19 cellular contexts compared by ENCODE assay signal in genomic region chr2:216554286-216554685, GRCh38. TPM values are rescaled to one million over a fixed set of nuclear protein-coding genes. Genes with fewer than 3 reads are reported as not detected.
DNase-seq lines count a peak whose midpoint lies in the region; ATAC-seq and TF ChIP-seq lines count a peak whose summit lies in the region.
"Had no signal": no experiment of that assay in that cellular context is flagged by ENCODE, and none has a peak within 500 bp of the region (broad histone marks: within the 10 kb centered on the region; RNA-seq: fewer than 3 reads in every experiment).

No MANE protein-coding gene starts in this region.

- no peaks in the 10 kb centered on the region for H3K9me3 Mint-ChIP-seq in activated naive CD8-positive, alpha-beta T cell treated with anti-CD3 and anti-CD28 coated beads, Interleukin-2, amount 10 ng/mL, durations not matched to agents 7 days and 5 days
- no peaks in the 10 kb centered on the region for H3K9me3 Mint-ChIP-seq in activated naive CD8-positive, alpha-beta T cell treated with anti-CD3 and anti-CD28 coated beads for 36 hours
- H3K9me3 Mint-ChIP-seq in stimulated activated naive CD8-positive, alpha-beta T cell treated with anti-CD3 and anti-CD28 coated beads, Interleukin-15, amount 100 ng/mL, for 72 hours, result no peaks in the 10 kb centered on the region
- H3K9me3 Mint-ChIP-seq in activated T-helper 17 cell treated with anti-CD3 and anti-CD28 coated beads, Interleukin-2, amount 50 U/mL, for 72 hours, result no peaks in the 10 kb centered on the region
- H3K9me3 Mint-ChIP-seq: CD14-positive monocyte, memory B cell, nephron progenitor cell had no signal

- H3K27me3 ChIP-seq in gastroesophageal sphincter, result no peaks in the 10 kb centered on the region
- H3K27me3 ChIP-seq: SJSA1, upper lobe of right lung had no signal

- H3K27me3 Mint-ChIP-seq in activated naive CD8-positive, alpha-beta T cell treated with anti-CD3 and anti-CD28 coated beads, Interleukin-2, amount 10 ng/mL, durations not matched to agents 7 days and 5 days, result peaks cover 4% of the 10 kb centered on the region
- H3K27me3 Mint-ChIP-seq in activated naive CD8-positive, alpha-beta T cell treated with anti-CD3 and anti-CD28 coated beads for 36 hours, result no peaks in the 10 kb centered on the region
- H3K27me3 Mint-ChIP-seq in stimulated activated naive CD8-positive, alpha-beta T cell treated with anti-CD3 and anti-CD28 coated beads, Interleukin-15, amount 100 ng/mL, for 72 hours, result peaks cover 10% of the 10 kb centered on the region
- peaks cover 10% of the 10 kb centered on the region for H3K27me3 Mint-ChIP-seq in activated T-helper 17 cell treated with anti-CD3 and anti-CD28 coated beads, Interleukin-2, amount 50 U/mL, for 72 hours

- H3K36me3 ChIP-seq in gastroesophageal sphincter, result no peaks in the 10 kb centered on the region
- H3K36me3 ChIP-seq: SJSA1, upper lobe of right lung had no signal

- peaks cover 3 to 93% (median 9%) of the 10 kb centered on the region in 3 donors for H3K4me1 ChIP-seq in gastroesophageal sphincter

- CTCF ChIA-PET in RWPE1 (lab: Yijun Ruan, JAX), result no interaction called here

- 100% methylated on average over 3 of the region's 3 CpGs; no CpG with 5 or more reads in 1 of the 2 donors for WGBS in gastroesophageal sphincter (ENCODE audit: low coverage in 1 of 2), 2 donors

- no peaks in the 10 kb centered on the region for H3K36me3 Mint-ChIP-seq in activated naive CD8-positive, alpha-beta T cell treated with anti-CD3 and anti-CD28 coated beads, Interleukin-2, amount 10 ng/mL, durations not matched to agents 7 days and 5 days
- H3K36me3 Mint-ChIP-seq in activated naive CD8-positive, alpha-beta T cell treated with anti-CD3 and anti-CD28 coated beads for 36 hours, result no peaks in the 10 kb centered on the region
- no peaks in the 10 kb centered on the region for H3K36me3 Mint-ChIP-seq in activated T-helper 17 cell treated with anti-CD3 and anti-CD28 coated beads, Interleukin-2, amount 50 U/mL, for 72 hours (ENCODE audit: low read depth)
- H3K36me3 Mint-ChIP-seq: CD14-positive monocyte, memory B cell had no signal

- TF ChIP-seq POLR2A in gastroesophageal sphincter (IDR thresholded peaks at IDR 0.05), result no peak

- no peak overlapping the region for H3K4me3 ChIP-seq in gastroesophageal sphincter
- H3K4me3 ChIP-seq: A549, psoas muscle, SJSA1, upper lobe of right lung had no signal

- no peak overlapping the region for H3K27ac Mint-ChIP-seq in activated naive CD8-positive, alpha-beta T cell treated with anti-CD3 and anti-CD28 coated beads, Interleukin-2, amount 10 ng/mL, durations not matched to agents 7 days and 5 days
- H3K27ac Mint-ChIP-seq in activated naive CD8-positive, alpha-beta T cell treated with anti-CD3 and anti-CD28 coated beads for 36 hours, result no peak overlapping the region
- peak overlapping the region in 1 of 2 donors; percentile 27 for H3K27ac Mint-ChIP-seq in stimulated activated naive CD8-positive, alpha-beta T cell treated with anti-CD3 and anti-CD28 coated beads, Interleukin-15, amount 100 ng/mL, for 72 hours
- H3K27ac Mint-ChIP-seq in activated T-helper 17 cell treated with anti-CD3 and anti-CD28 coated beads, Interleukin-2, amount 50 U/mL, for 72 hours, result no peak overlapping the region
- H3K27ac Mint-ChIP-seq: CD14-positive monocyte, memory B cell, nephron progenitor cell had no signal

- ATAC-seq in activated naive CD8-positive, alpha-beta T cell treated with anti-CD3 and anti-CD28 coated beads, Interleukin-2, amount 10 ng/mL, durations not matched to agents 7 days and 5 days (ENCODE audit: low read depth), result peak; percentile 52
- ATAC-seq in gastroesophageal sphincter, result no peak
- peak; percentile 46 for ATAC-seq in stimulated activated naive CD8-positive, alpha-beta T cell treated with anti-CD3 and anti-CD28 coated beads, Interleukin-15, amount 100 ng/mL, for 72 hours
- ATAC-seq in HG03442 (IDR thresholded peaks at IDR 0.05; ENCODE audit: unreplicated experiment), result no peak
- no peak for ATAC-seq in activated T-helper 17 cell treated with anti-CD3 and anti-CD28 coated beads, Interleukin-2, amount 50 U/mL, for 72 hours (replicated peaks)
- ATAC-seq: A549; activated CD4-positive, CD25-positive, alpha-beta regulatory T cell treated with anti-CD3 and anti-CD28 coated beads, Interleukin-2, amount 50 U/mL, for 24 hours; PC-3 had no signal

- DNase-seq in activated naive CD8-positive, alpha-beta T cell treated with anti-CD3 and anti-CD28 coated beads, Interleukin-2, amount 10 ng/mL, durations not matched to agents 7 days and 5 days, result no peak
- no peak for DNase-seq in activated naive CD8-positive, alpha-beta T cell treated with anti-CD3 and anti-CD28 coated beads for 36 hours
- no peak for DNase-seq in RWPE1 (ENCODE audit: low spot score)
- no peak for DNase-seq in stimulated activated naive CD8-positive, alpha-beta T cell treated with anti-CD3 and anti-CD28 coated beads, Interleukin-15, amount 100 ng/mL, for 72 hours
- DNase-seq in D341Med (ENCODE audit: low spot score), result no peak
- DNase-seq: kidney; nephron progenitor cell; psoas muscle; stimulated activated naive CD4-positive, alpha-beta T cell treated with Interleukin-2 at 50 U/mL for 16 hours; upper lobe of right lung had no signal

- H3K27ac ChIP-seq in RWPE1, result peak overlapping the region; percentile 90
- peak overlapping the region; percentile 36 to 82 (median 77) for H3K27ac ChIP-seq in gastroesophageal sphincter
- H3K27ac ChIP-seq: A549, SJSA1, upper lobe of right lung had no signal

- peaks cover 11% of the 10 kb centered on the region for H3K4me1 Mint-ChIP-seq in activated naive CD8-positive, alpha-beta T cell treated with anti-CD3 and anti-CD28 coated beads, Interleukin-2, amount 10 ng/mL, durations not matched to agents 7 days and 5 days
- peaks cover 3% of the 10 kb centered on the region for H3K4me1 Mint-ChIP-seq in activated naive CD8-positive, alpha-beta T cell treated with anti-CD3 and anti-CD28 coated beads for 36 hours
- peaks cover 14% of the 10 kb centered on the region for H3K4me1 Mint-ChIP-seq in stimulated activated naive CD8-positive, alpha-beta T cell treated with anti-CD3 and anti-CD28 coated beads, Interleukin-15, amount 100 ng/mL, for 72 hours
- peaks cover 5% of the 10 kb centered on the region for H3K4me1 Mint-ChIP-seq in activated T-helper 17 cell treated with anti-CD3 and anti-CD28 coated beads, Interleukin-2, amount 50 U/mL, for 72 hours
- H3K4me1 Mint-ChIP-seq: memory B cell had no signal

- no peaks in the 10 kb centered on the region for H3K9me3 ChIP-seq in gastroesophageal sphincter
- H3K9me3 ChIP-seq: A549, psoas muscle, SJSA1, upper lobe of right lung had no signal

- TF ChIP-seq EP300 in gastroesophageal sphincter (IDR thresholded peaks at IDR 0.05), result no peak

- H3K4me3 Mint-ChIP-seq in activated naive CD8-positive, alpha-beta T cell treated with anti-CD3 and anti-CD28 coated beads, Interleukin-2, amount 10 ng/mL, durations not matched to agents 7 days and 5 days, result no peak overlapping the region
- no peak overlapping the region for H3K4me3 Mint-ChIP-seq in activated naive CD8-positive, alpha-beta T cell treated with anti-CD3 and anti-CD28 coated beads for 36 hours
- no peak overlapping the region for H3K4me3 Mint-ChIP-seq in stimulated activated naive CD8-positive, alpha-beta T cell treated with anti-CD3 and anti-CD28 coated beads, Interleukin-15, amount 100 ng/mL, for 72 hours
- H3K4me3 Mint-ChIP-seq in activated T-helper 17 cell treated with anti-CD3 and anti-CD28 coated beads, Interleukin-2, amount 50 U/mL, for 72 hours, result no peak overlapping the region
- H3K4me3 Mint-ChIP-seq: CD14-positive monocyte, memory B cell had no signal

- POLR2A ChIA-PET in activated naive CD8-positive, alpha-beta T cell treated with anti-CD3 and anti-CD28 coated beads, Interleukin-2, amount 10 ng/mL, durations not matched to agents 7 days and 5 days (lab: Charles Lee), result no interaction called here
- POLR2A ChIA-PET in RWPE1 (lab: Yijun Ruan, JAX; ENCODE audit: low non-redundant PET), result no interaction called here

- TF ChIP-seq CTCF in RWPE1 (conservative IDR thresholded peaks at IDR 0.05; ENCODE audit: low read depth), result no peak
- no peak for TF ChIP-seq CTCF in gastroesophageal sphincter (IDR thresholded peaks at IDR 0.05)

RNA-seq across cellular contexts. Expression of gene RPL37A, which starts 55.6 kb away (rescaled TPM):
- 1,000 to 10,000 TPM; 2,315 to 2,375 TPM for total RNA-seq in activated naive CD8-positive, alpha-beta T cell treated with anti-CD3 and anti-CD28 coated beads, Interleukin-2, amount 10 ng/mL, durations not matched to agents 7 days and 5 days
- 1,000 to 10,000 TPM; 3,900 to 3,940 TPM for total RNA-seq in activated naive CD8-positive, alpha-beta T cell treated with anti-CD3 and anti-CD28 coated beads for 36 hours
- 1,000 to 10,000 TPM; 1,140 to 1,987 (median 1,653) TPM for total RNA-seq in gastroesophageal sphincter
- 1,000 to 10,000 TPM; 2,880 to 3,993 TPM for total RNA-seq in activated T-helper 17 cell treated with anti-CD3 and anti-CD28 coated beads, Interleukin-2, amount 50 U/mL, for 72 hours

Comparison
In these comparisons a context has a peak if more than half of its experiments do, and no peak if none do; other contexts are left out.
1. ATAC-seq: peak in activated naive CD8-positive, alpha-beta T cell treated with anti-CD3 and anti-CD28 coated beads, Interleukin-2, amount 10 ng/mL, durations not matched to agents 7 days and 5 days (single experiment) and stimulated activated naive CD8-positive, alpha-beta T cell treated with anti-CD3 and anti-CD28 coated beads, Interleukin-15, amount 100 ng/mL, for 72 hours (single experiment); none in gastroesophageal sphincter (single experiment), HG03442 (single experiment) and activated T-helper 17 cell treated with anti-CD3 and anti-CD28 coated beads, Interleukin-2, amount 50 U/mL, for 72 hours (single experiment).